Comparison of ENCODE assay signal across 18 cellular contexts in the genomic region with DNA sequence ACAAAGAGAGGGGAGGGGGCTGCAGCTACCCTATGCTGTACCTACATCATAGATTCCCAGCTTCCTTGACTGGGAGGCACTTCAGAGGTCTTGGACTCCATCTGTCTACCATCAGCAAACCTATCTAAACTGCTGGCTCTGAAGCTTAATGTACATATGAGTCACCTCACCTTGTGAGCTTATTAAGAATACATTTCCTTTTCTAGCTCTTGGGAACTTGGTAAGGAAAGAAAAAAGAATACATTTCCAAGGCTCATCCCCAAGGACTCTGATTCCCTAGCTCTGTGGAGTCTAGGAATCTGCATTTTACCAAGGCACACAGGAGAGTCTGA. TPM values are rescaled to one million over a fixed set of nuclear protein-coding genes. Genes with fewer than 3 reads are reported as not detected.
DNase-seq lines count a peak whose midpoint lies in the region; ATAC-seq and TF ChIP-seq lines count a peak whose summit lies in the region.
"Had no signal": no experiment of that assay in that cellular context is flagged by ENCODE, and none has a peak within 500 bp of the region (broad histone marks: within the 10 kb centered on the region; RNA-seq: fewer than 3 reads in every experiment).

No MANE protein-coding gene starts in this region.

- peaks cover 21% of the 10 kb centered on the region for H3K4me1 Mint-ChIP-seq in brain
- peaks cover 21 to 45% of the 10 kb centered on the region in 2 donors for H3K4me1 Mint-ChIP-seq in stimulated activated naive B cell treated with anti-CD40 and anti-IgM and Interleukin-4, amounts not matched to agents 10 μg/mL and 1 μg/mL and 100 μg/mL, for 72 hours
- H3K4me1 Mint-ChIP-seq in CD8-positive, alpha-beta T cell (ENCODE audit: low read depth), result no peaks in the 10 kb centered on the region

- H2AK5ac ChIP-seq in IMR-90 (ENCODE audit: low read depth, low read length), result no peak overlapping the region

- peak overlapping the region; percentile 76; the same call in 1 of the 2 replicates for H2BK20ac ChIP-seq in IMR-90 (ENCODE audit: low read depth, low read length)

- peak overlapping the region; percentile 51; the same call in 1 of the 2 replicates for H3K4ac ChIP-seq in IMR-90 (ENCODE audit: low read depth, low read length)

- peaks cover 0 to 7% (median 0%) of the 10 kb centered on the region in 5 experiments for H3K9me3 Mint-ChIP-seq in brain
- H3K9me3 Mint-ChIP-seq in stimulated activated naive B cell treated with anti-CD40 and anti-IgM and Interleukin-4, amounts not matched to agents 10 μg/mL and 1 μg/mL and 100 μg/mL, for 72 hours, result no peaks in the 10 kb centered on the region
- H3K9me3 Mint-ChIP-seq in CD8-positive, alpha-beta T cell, result no peaks in the 10 kb centered on the region
- H3K9me3 Mint-ChIP-seq: activated B cell treated with CpG ODN at 0.5 μM for 24 hours; T-helper 1 cell treated with Interleukin-12 subunit alpha and Interleukin-12 subunit beta and Interleukin-4 antibody, amounts not matched to agents 30 μg/mL and 1 μg/mL, for 36 hours; type B pancreatic cell had no signal

- no peak overlapping the region for H3K56ac ChIP-seq in IMR-90 (ENCODE audit: extremely low read depth, insufficient read depth, low read length)

- H3K4me3 ChIP-seq in IMR-90 (ENCODE audit: insufficient read depth, low read depth, low read length), result no peak overlapping the region
- no peak overlapping the region for H3K4me3 ChIP-seq in CD8-positive, alpha-beta T cell (ENCODE audit: low read depth, low read length)
- no peak overlapping the region for H3K4me3 ChIP-seq in aorta (ENCODE audit: low read length in 2 of 2)
- H3K4me3 ChIP-seq: BLaER1 treated with 17β-estradiol and CSF1 and Interleukin-3, amounts not matched to agents 10 nM and 100 nM had no signal

- H4K8ac ChIP-seq in IMR-90 (ENCODE audit: low read depth in 2 of 2, low read length in 2 of 2), result no peak overlapping the region; a peak in 1 of 4 replicates

- H4K5ac ChIP-seq in IMR-90 (ENCODE audit: low read depth, low read length), result no peak overlapping the region; the same call in 1 of the 2 replicates

- intact Hi-C loops in IMR-90 (cut with micrococcal nuclease), result no loop called here
- intact Hi-C loops in CD8-positive, alpha-beta T cell (cut with DNase I, micrococcal nuclease), result no loop called here
- intact Hi-C loops in aorta (cut with DNase I), result no loop called here

- H3K9me1 ChIP-seq in IMR-90 (ENCODE audit: insufficient read depth, low read length), result peaks cover 4% of the 10 kb centered on the region; the same call in 1 of the 2 replicates

- TF ChIP-seq RAD21 in IMR-90 (IDR thresholded peaks at IDR 0.05; ENCODE audit: low read length), result no peak

- CTCF ChIA-PET in IMR-90 (lab: Yijun Ruan, JAX), result interaction anchor here (1.2 to 1.5 kb wide), 2 partner anchors 9 to 84 kb away, joined by 4 read pairs; no protein-coding TSS in a partner anchor
- CTCF ChIA-PET in CD8-positive, alpha-beta T cell (lab: Charles Lee), result no interaction called here

- ATAC-seq in IMR-90 (ENCODE audit: low read depth), result peak; percentile 69
- peak; percentile 19 to 38 for ATAC-seq in stimulated activated naive B cell treated with anti-CD40 and anti-IgM and Interleukin-4, amounts not matched to agents 10 μg/mL and 1 μg/mL and 100 μg/mL, for 72 hours (replicated peaks)
- ATAC-seq in CD8-positive, alpha-beta T cell, result no peak
- ATAC-seq in aorta (ENCODE audit: low FRiP score), result no peak

- dilution Hi-C loops in IMR-90 (cut with HindIII; ENCODE audit: low sequenced_read_pairs, unreplicated experiment), result no loop called here

- no peak overlapping the region for H3K9ac ChIP-seq in IMR-90 (ENCODE audit: low read depth, low read length)

- peak overlapping the region; percentile 66; the same call in 1 of the 2 replicates for H3K14ac ChIP-seq in IMR-90 (replicated peaks; ENCODE audit: low read depth, low read length)

- in situ Hi-C loops in IMR-90 (cut with MboI; ENCODE audit: low sequenced_read_pairs), result no loop called here

- DNase-seq in IMR-90 (peak; percentile 67), iris pigment epithelial cell (ENCODE audit: low read depth) (peak; percentile 28), UCSD-AML1 (lab: John Stamatoyannopoulos, UW; ENCODE audit: unreplicated experiment) (no peak), aorta (no peak), NCI-H1105 treated with DMSO at 0.1 percent for 48 hours (lab: John Stamatoyannopoulos, UW) (no peak)
- no peak for DNase-seq in stimulated activated naive B cell treated with anti-CD40 and anti-IgM and Interleukin-4, amounts not matched to agents 10 μg/mL and 1 μg/mL and 100 μg/mL, for 72 hours
- no peak for DNase-seq in CD8-positive, alpha-beta T cell
- DNase-seq: activated B cell treated with CpG ODN at 0.5 μM for 24 hours; activated CD8-positive, alpha-beta memory T cell treated with anti-CD3 and anti-CD28 coated beads for 24 hours; DMS79; glutamatergic neuron; kidney had no signal

- H2AK9ac ChIP-seq in IMR-90 (replicated peaks; ENCODE audit: low read depth, low read length, poor library complexity), result no peak overlapping the region

- H2BK15ac ChIP-seq in IMR-90 (ENCODE audit: low read depth, low read length), result no peak overlapping the region

- H3K27ac ChIP-seq in IMR-90 (ENCODE audit: insufficient read depth, low read length), result peak overlapping the region; percentile 58; the same call in 1 of the 2 replicates
- no peak overlapping the region for H3K27ac ChIP-seq in CD8-positive, alpha-beta T cell (ENCODE audit: low read depth, low read length)
- H3K27ac ChIP-seq in aorta (ENCODE audit: low read depth in 1 of 2, low read length in 2 of 2), result no peak overlapping the region

- H3K23ac ChIP-seq in IMR-90 (ENCODE audit: low read depth, low read length), result 0 out of 2 replicates have a peak overlapping the region, but pooled peaks have one; percentile 57

- H3K27me3 ChIP-seq in IMR-90 (ENCODE audit: control insufficient read depth, insufficient read depth, low read length) (peaks cover 51% of the 10 kb centered on the region), aorta (ENCODE audit: control insufficient read depth in 1 of 2, insufficient read depth in 2 of 2, low read length in 1 of 2) (no peaks in the 10 kb centered on the region)
- H3K27me3 ChIP-seq in CD8-positive, alpha-beta T cell (ENCODE audit: insufficient read depth, low read length), result no peaks in the 10 kb centered on the region
- H3K27me3 ChIP-seq: BLaER1 treated with 17β-estradiol and CSF1 and Interleukin-3, amounts not matched to agents 10 nM and 100 nM had no signal

- no peak overlapping the region for H2AFZ ChIP-seq in IMR-90 (replicated peaks; ENCODE audit: low read length, poor library complexity)

- peaks cover 15% of the 10 kb centered on the region for H3K27me3 Mint-ChIP-seq in brain
- H3K27me3 Mint-ChIP-seq in stimulated activated naive B cell treated with anti-CD40 and anti-IgM and Interleukin-4, amounts not matched to agents 10 μg/mL and 1 μg/mL and 100 μg/mL, for 72 hours, result peaks cover 26 to 58% of the 10 kb centered on the region in 2 donors
- H3K27me3 Mint-ChIP-seq in CD8-positive, alpha-beta T cell (ENCODE audit: low read depth), result peaks cover 37% of the 10 kb centered on the region

- no peaks in the 10 kb centered on the region for H3K36me3 Mint-ChIP-seq in brain
- no peaks in the 10 kb centered on the region for H3K36me3 Mint-ChIP-seq in stimulated activated naive B cell treated with anti-CD40 and anti-IgM and Interleukin-4, amounts not matched to agents 10 μg/mL and 1 μg/mL and 100 μg/mL, for 72 hours
- H3K36me3 Mint-ChIP-seq in CD8-positive, alpha-beta T cell, result no peaks in the 10 kb centered on the region
- H3K36me3 Mint-ChIP-seq: type B pancreatic cell had no signal

- H3K18ac ChIP-seq in IMR-90 (ENCODE audit: low read depth, low read length), result 0 out of 2 replicates have a peak overlapping the region, but pooled peaks have one; percentile 54

- H3K4me1 ChIP-seq in IMR-90 (ENCODE audit: control insufficient read depth, insufficient read depth, low read length) (peaks cover 11% of the 10 kb centered on the region; the same call in 1 of the 2 replicates), aorta (ENCODE audit: control insufficient read depth in 1 of 2, insufficient read depth in 2 of 2, low read length in 2 of 2) (no peaks in the 10 kb centered on the region)
- H3K4me1 ChIP-seq in CD8-positive, alpha-beta T cell (ENCODE audit: insufficient read depth, low read length), result no peaks in the 10 kb centered on the region

- no peak overlapping the region for H3K4me3 Mint-ChIP-seq in brain
- H3K4me3 Mint-ChIP-seq in stimulated activated naive B cell treated with anti-CD40 and anti-IgM and Interleukin-4, amounts not matched to agents 10 μg/mL and 1 μg/mL and 100 μg/mL, for 72 hours, result no peak overlapping the region
- H3K4me3 Mint-ChIP-seq in CD8-positive, alpha-beta T cell, result no peak overlapping the region
- H3K4me3 Mint-ChIP-seq: activated B cell treated with CpG ODN at 0.5 μM for 24 hours; T-helper 1 cell treated with Interleukin-12 subunit alpha and Interleukin-12 subunit beta and Interleukin-4 antibody, amounts not matched to agents 30 μg/mL and 1 μg/mL, for 36 hours; type B pancreatic cell had no signal

- peak overlapping the region in 4 of 5 experiments; percentile 4 to 89 (median 20) for H3K27ac Mint-ChIP-seq in brain
- H3K27ac Mint-ChIP-seq in stimulated activated naive B cell treated with anti-CD40 and anti-IgM and Interleukin-4, amounts not matched to agents 10 μg/mL and 1 μg/mL and 100 μg/mL, for 72 hours, result no peak overlapping the region
- H3K27ac Mint-ChIP-seq in CD8-positive, alpha-beta T cell, result no peak overlapping the region
- H3K27ac Mint-ChIP-seq: activated B cell treated with CpG ODN at 0.5 μM for 24 hours; T-helper 1 cell treated with Interleukin-12 subunit alpha and Interleukin-12 subunit beta and Interleukin-4 antibody, amounts not matched to agents 30 μg/mL and 1 μg/mL, for 36 hours; type B pancreatic cell had no signal

- no peak for TF ChIP-seq POLR2A in IMR-90 (IDR thresholded peaks at IDR 0.05; ENCODE audit: low read depth, low read length)

- H2BK120ac ChIP-seq in IMR-90 (ENCODE audit: low read depth, low read length), result peak overlapping the region; percentile 66; the same call in 1 of the 2 replicates

- no peaks in the 10 kb centered on the region for H3K9me3 ChIP-seq in IMR-90 (ENCODE audit: control insufficient read depth, insufficient read depth, low read length)
- no peaks in the 10 kb centered on the region for H3K9me3 ChIP-seq in CD8-positive, alpha-beta T cell (ENCODE audit: low read length)
- H3K9me3 ChIP-seq in aorta (ENCODE audit: control insufficient read depth, low read length), result no peaks in the 10 kb centered on the region

- H2BK5ac ChIP-seq in IMR-90 (ENCODE audit: low read depth, low read length, poor library complexity, severe bottlenecking), result no peak overlapping the region

- H4K20me1 ChIP-seq in IMR-90 (ENCODE audit: insufficient read depth, low read length), result peaks cover 7% of the 10 kb centered on the region
- H4K20me1 ChIP-seq: BLaER1 treated with 17β-estradiol and CSF1 and Interleukin-3, amounts not matched to agents 10 nM and 100 nM had no signal

- no peak overlapping the region for H4K91ac ChIP-seq in IMR-90 (ENCODE audit: insufficient read depth, low read depth, low read length)

- H3K79me1 ChIP-seq in IMR-90 (ENCODE audit: low read depth in 1 of 2, low read length in 2 of 2), result no peaks in the 10 kb centered on the region

- no TSS peak for BruUV-seq in IMR-90 (replicated peaks; lab: Mats Ljungman, UMichigan)

- POLR2A ChIA-PET in IMR-90 (lab: Charles Lee; ENCODE audit: unreplicated experiment), result no interaction called here
- POLR2A ChIA-PET in CD8-positive, alpha-beta T cell (lab: Charles Lee), result interaction anchor here (0.6 kb wide), 1 partner anchor 86 kb away, joined by 3 read pairs; no protein-coding TSS in a partner anchor

- TF ChIP-seq CTCF in IMR-90 (conservative IDR thresholded peaks at IDR 0.05; ENCODE audit: low read depth, low read length) (no peak), brain (conservative IDR thresholded peaks at IDR 0.05) (no peak)
- TF ChIP-seq CTCF in CD8-positive, alpha-beta T cell (IDR thresholded peaks at IDR 0.05), result no peak

- H3K4me2 ChIP-seq in IMR-90 (ENCODE audit: low read depth, low read length), result peak overlapping the region; percentile 32; the same call in 1 of the 2 replicates

- H3K36me3 ChIP-seq in IMR-90 (ENCODE audit: control insufficient read depth, insufficient read depth, low read length) (no peaks in the 10 kb centered on the region), aorta (ENCODE audit: control insufficient read depth in 1 of 2, insufficient read depth in 2 of 2, low read length in 1 of 2) (no peaks in the 10 kb centered on the region)
- H3K36me3 ChIP-seq in CD8-positive, alpha-beta T cell (ENCODE audit: insufficient read depth, low read length), result no peaks in the 10 kb centered on the region
- H3K36me3 ChIP-seq: BLaER1 treated with 17β-estradiol and CSF1 and Interleukin-3, amounts not matched to agents 10 nM and 100 nM had no signal

RNA-seq across cellular contexts. Expression of gene PRELP, which starts 50.0 kb away (rescaled TPM):
- total RNA-seq in IMR-90 (2012; rRNA removed) (under 0.01 TPM in 1 of 2 replicates, not detected in the other), aorta (100 to 1,000 TPM; 174 to 217 TPM)
- polyA plus RNA-seq in IMR-90 (2012; rRNA removed) (0.47 and 0.56 TPM in 2 replicates), brain (ENCODE audit: insufficient read depth, low read depth, low replicate concordance) (13.3 TPM), aorta (100 to 1,000 TPM; 152 to 178 TPM)
- 0.25 and 0.69 TPM in 2 replicates for polyA plus RNA-seq in IMR-90 (2012; cell fraction: cytosol; rRNA removed)
- polyA plus RNA-seq in IMR-90 (2012; cell fraction: nucleus; rRNA removed; ENCODE audit: low replicate concordance), result 0.14 and 0.26 TPM in 2 replicates
- total RNA-seq in CD8-positive, alpha-beta T cell, result not detected
- total RNA-seq: activated B cell treated with CpG ODN at 0.5 μM for 24 hours, mononuclear cell, RPMI7951 had no signal

Comparison
In these comparisons a context has a peak if more than half of its experiments do, and no peak if none do; other contexts are left out.
1. ATAC-seq: peak in IMR-90 (single experiment) and stimulated activated naive B cell treated with anti-CD40 and anti-IgM and Interleukin-4, amounts not matched to agents 10 μg/mL and 1 μg/mL and 100 μg/mL, for 72 hours (2 of 2); none in CD8-positive, alpha-beta T cell (single experiment) and aorta (single experiment).
2. DNase-seq: peak in IMR-90 (single experiment) and iris pigment epithelial cell (single experiment); none in stimulated activated naive B cell treated with anti-CD40 and anti-IgM and Interleukin-4, amounts not matched to agents 10 μg/mL and 1 μg/mL and 100 μg/mL, for 72 hours (single experiment), CD8-positive, alpha-beta T cell (0 of 7), UCSD-AML1 (single experiment), aorta (0 of 2) and NCI-H1105 treated with DMSO at 0.1 percent for 48 hours (single experiment).
3. H3K27ac Mint-ChIP-seq: peak in brain (4 of 5); none in stimulated activated naive B cell treated with anti-CD40 and anti-IgM and Interleukin-4, amounts not matched to agents 10 μg/mL and 1 μg/mL and 100 μg/mL, for 72 hours (single experiment) and CD8-positive, alpha-beta T cell (single experiment).
4. RNA of gene PRELP, which starts 50.0 kb away (total RNA-seq): 174 to 217 TPM in aorta; under 0.01 TPM in IMR-90 and not detected in CD8-positive, alpha-beta T cell; every median in the first group is over 100 times any median in the second.